Comparison of ENCODE assay signal across 9 cellular contexts in genomic region chrX:39309018-39309620, GRCh38.
DNase-seq lines count a peak whose midpoint lies in the region; ATAC-seq, FAIRE-seq and TF ChIP-seq lines count a peak whose summit lies in the region.
"Had no signal": no experiment of that assay in that cellular context is flagged by ENCODE, and none has a peak within 500 bp of the region (broad histone marks: within the 10 kb centered on the region; RNA-seq: fewer than 3 reads in every experiment).

No MANE protein-coding gene starts in this region.

- no peak for FAIRE-seq in astrocyte (lab: Jason Lieb, UNC)

- peak; percentile 79 for ATAC-seq in CD8-positive, alpha-beta T cell
- ATAC-seq in omental fat pad (ENCODE audit: low FRiP score) (peak; percentile 90), GM19395 (IDR thresholded peaks at IDR 0.05; ENCODE audit: unreplicated experiment) (no peak), GM21619 (IDR thresholded peaks at IDR 0.05; ENCODE audit: unreplicated experiment) (no peak)

- H3K36me3 Mint-ChIP-seq in CD8-positive, alpha-beta T cell = no peaks in the 10 kb centered on the region
- H3K36me3 Mint-ChIP-seq in astrocyte (ENCODE audit: low read depth, unreplicated experiment) (no peaks in the 10 kb centered on the region), chondrocyte (ENCODE audit: low read depth) (no peaks in the 10 kb centered on the region)

- no peak overlapping the region for H3K4me3 Mint-ChIP-seq in CD8-positive, alpha-beta T cell
- no peak overlapping the region for H3K4me3 Mint-ChIP-seq in astrocyte (ENCODE audit: unreplicated experiment)
- H3K4me3 Mint-ChIP-seq in chondrocyte (ENCODE audit: unreplicated experiment) = no peak overlapping the region

- H3K4me3 ChIP-seq in CD8-positive, alpha-beta T cell (ENCODE audit: low read depth, low read length) = no peak overlapping the region
- H3K4me3 ChIP-seq in Peyer's patch (no peak overlapping the region), astrocyte (ENCODE audit: insufficient read depth, low read depth, low read length) (no peak overlapping the region)
- H3K4me3 ChIP-seq: dorsolateral prefrontal cortex had no signal

- peaks cover 46% of the 10 kb centered on the region for H3K4me1 ChIP-seq in CD8-positive, alpha-beta T cell (ENCODE audit: insufficient read depth, low read length)
- H3K4me1 ChIP-seq in Peyer's patch = no peaks in the 10 kb centered on the region
- peaks cover 16% of the 10 kb centered on the region for H3K4me1 ChIP-seq in astrocyte (ENCODE audit: insufficient read depth, low read length)

- H3K79me2 ChIP-seq in astrocyte (ENCODE audit: insufficient read depth, low read length) = no peaks in the 10 kb centered on the region

- H3K36me3 ChIP-seq in CD8-positive, alpha-beta T cell (ENCODE audit: insufficient read depth, low read length) = no peaks in the 10 kb centered on the region
- no peaks in the 10 kb centered on the region for H3K36me3 ChIP-seq in Peyer's patch
- H3K36me3 ChIP-seq in astrocyte (ENCODE audit: insufficient read depth, low read length) = no peaks in the 10 kb centered on the region

- H3K9me3 Mint-ChIP-seq in CD8-positive, alpha-beta T cell = no peaks in the 10 kb centered on the region
- H3K9me3 Mint-ChIP-seq in astrocyte (ENCODE audit: unreplicated experiment) (peaks cover 2% of the 10 kb centered on the region), chondrocyte (ENCODE audit: low read depth) (peaks cover 23% of the 10 kb centered on the region)

- H3K4me1 Mint-ChIP-seq in CD8-positive, alpha-beta T cell (ENCODE audit: low read depth) = peaks cover 66% of the 10 kb centered on the region
- peaks cover 19% of the 10 kb centered on the region for H3K4me1 Mint-ChIP-seq in astrocyte (ENCODE audit: low read depth, unreplicated experiment)
- peaks cover 16% of the 10 kb centered on the region for H3K4me1 Mint-ChIP-seq in chondrocyte (ENCODE audit: low read depth)

- H3K27me3 Mint-ChIP-seq in CD8-positive, alpha-beta T cell (ENCODE audit: low read depth) = no peaks in the 10 kb centered on the region
- H3K27me3 Mint-ChIP-seq in astrocyte (ENCODE audit: low read depth, unreplicated experiment) (peaks cover 25% of the 10 kb centered on the region), chondrocyte (ENCODE audit: low read depth) (peaks cover 6% of the 10 kb centered on the region)

- intact Hi-C loops in CD8-positive, alpha-beta T cell (cut with DNase I, micrococcal nuclease) = loop anchor here in 1 of 2 experiments (5.0 kb wide), 1 partner anchor 42 kb away; no protein-coding TSS in a partner anchor

- H3K27ac Mint-ChIP-seq in CD8-positive, alpha-beta T cell = peak overlapping the region; percentile 98
- H3K27ac Mint-ChIP-seq in astrocyte (ENCODE audit: unreplicated experiment) = peak overlapping the region; percentile 47
- no peak overlapping the region for H3K27ac Mint-ChIP-seq in chondrocyte (ENCODE audit: unreplicated experiment)

- TF ChIP-seq POLR2A in Peyer's patch (IDR thresholded peaks at IDR 0.05) = no peak

- H4K20me1 ChIP-seq in astrocyte (ENCODE audit: insufficient read depth, low read length) = no peaks in the 10 kb centered on the region

- H2AFZ ChIP-seq in astrocyte (ENCODE audit: low read depth, low read length) = no peak overlapping the region

- peak in 3 of 7 experiments; percentile 13 to 50 (median 32) for DNase-seq in CD8-positive, alpha-beta T cell
- no peak for DNase-seq in Peyer's patch
- DNase-seq in astrocyte (ENCODE audit: low read depth) = peak; percentile 72
- DNase-seq in omental fat pad (ENCODE audit: low spot score) = no peak
- no peak for DNase-seq in chondrocyte (ENCODE audit: low spot score)
- DNase-seq in hypothalamus (lab: John Stamatoyannopoulos, UW) = no peak

- no peaks in the 10 kb centered on the region for H3K27me3 ChIP-seq in CD8-positive, alpha-beta T cell (ENCODE audit: insufficient read depth, low read length)
- H3K27me3 ChIP-seq in Peyer's patch = no peaks in the 10 kb centered on the region
- peaks cover 2% of the 10 kb centered on the region for H3K27me3 ChIP-seq in astrocyte (ENCODE audit: insufficient read depth, low read length)

- no peak for TF ChIP-seq CTCF in CD8-positive, alpha-beta T cell (IDR thresholded peaks at IDR 0.05)
- TF ChIP-seq CTCF in Peyer's patch (IDR thresholded peaks at IDR 0.05) = no peak
- no peak for TF ChIP-seq CTCF in astrocyte (IDR thresholded peaks at IDR 0.05; ENCODE audit: insufficient read depth, low read depth, low read length)
- TF ChIP-seq CTCF in omental fat pad (IDR thresholded peaks at IDR 0.05) = no peak
- no peak for TF ChIP-seq CTCF in chondrocyte (IDR thresholded peaks at IDR 0.05)

- H3K9ac ChIP-seq in astrocyte (ENCODE audit: low read length) = no peak overlapping the region

- H3K27ac ChIP-seq in CD8-positive, alpha-beta T cell (ENCODE audit: low read depth, low read length) = peak overlapping the region; percentile 58
- H3K27ac ChIP-seq in Peyer's patch = peak overlapping the region; percentile 17 to 39 (median 35)
- H3K27ac ChIP-seq in astrocyte (ENCODE audit: low read depth, low read length) = no peak overlapping the region
- H3K27ac ChIP-seq: dorsolateral prefrontal cortex had no signal

- peak overlapping the region; percentile 28 for H3K4me2 ChIP-seq in astrocyte (ENCODE audit: low read length)

- no peaks in the 10 kb centered on the region for H3K9me3 ChIP-seq in CD8-positive, alpha-beta T cell (ENCODE audit: low read length)
- no peaks in the 10 kb centered on the region for H3K9me3 ChIP-seq in Peyer's patch
- no peaks in the 10 kb centered on the region for H3K9me3 ChIP-seq in astrocyte (ENCODE audit: insufficient read depth, low read depth, low read length)

- CTCF ChIA-PET in CD8-positive, alpha-beta T cell (lab: Charles Lee) = no interaction called here

- POLR2A ChIA-PET in CD8-positive, alpha-beta T cell (lab: Charles Lee) = interaction anchor here (0.6 to 1.1 kb wide), 2 partner anchors 8 to 427 kb away, joined by 3 to 4 read pairs; no protein-coding TSS in a partner anchor

Comparison
In these comparisons a context has a peak if more than half of its experiments do, and no peak if none do; other contexts are left out.
1. ATAC-seq: peak in CD8-positive, alpha-beta T cell (single experiment) and omental fat pad (single experiment); none in GM19395 (single experiment) and GM21619 (single experiment).